ENCODE assay signal across 1 cellular context in the genomic region with DNA sequence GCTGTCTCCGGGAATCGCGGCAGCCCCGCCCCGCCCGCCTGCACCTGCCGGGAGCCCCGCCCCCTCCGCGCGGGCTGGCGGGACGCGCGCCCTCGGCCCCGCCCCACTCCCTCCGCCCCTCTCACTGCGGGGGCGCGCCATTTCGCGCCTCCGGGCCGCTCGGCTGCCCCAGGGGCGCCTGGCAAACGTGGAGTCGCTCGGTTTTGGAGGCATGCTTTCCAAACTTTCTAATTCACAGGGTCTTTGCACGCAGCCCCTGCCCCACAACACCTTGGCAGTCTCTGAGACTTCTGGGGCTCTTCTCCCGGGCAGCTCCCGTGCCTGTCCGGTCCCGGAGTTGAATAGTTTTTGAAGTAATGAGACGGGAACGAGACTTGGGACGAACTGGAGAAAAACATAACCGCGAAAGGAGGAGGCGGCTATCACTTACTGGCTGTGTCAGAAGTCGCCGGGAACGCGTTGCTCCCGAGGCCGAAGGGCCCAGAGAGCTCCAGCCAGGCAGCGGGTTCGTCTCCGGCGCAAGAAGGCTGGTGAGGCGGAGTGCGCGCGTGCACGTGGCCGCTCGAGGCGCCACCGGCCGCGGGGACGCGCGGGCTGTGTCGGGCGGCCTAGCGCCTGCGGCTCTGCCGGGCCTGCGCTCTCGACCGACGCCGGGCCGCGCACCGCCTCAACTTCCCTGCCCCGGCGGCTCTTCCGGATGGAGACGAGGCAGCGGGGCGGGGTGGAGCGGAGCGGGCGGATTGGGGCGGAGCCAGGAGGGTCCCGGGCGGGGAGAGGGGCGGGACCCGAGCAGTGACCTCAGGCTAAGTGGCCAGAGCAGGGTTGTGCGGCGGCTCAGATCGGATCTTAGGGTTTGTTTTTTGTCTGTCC.
A peak's percentile ranks its signal among the peaks of the same experiment; 100 is the strongest.
TF ChIP-seq lines count a peak whose summit lies in the region.

A gene (minus strand): TSS at position 699 of the 870 bp plus-strand sequence. CDS start 3,436 bp downstream, outside the sequence.

TF ChIP-seq in HepG2, 621 proteins besides CTCF, POLR2A, EP300 and RAD21 (continued from another document and continues in another):
- TF ChIP-seq GZF1 (CRISPR knock-in tag; IDR thresholded peaks at IDR 0.05) (no peak), MED8 (CRISPR knock-in tag; IDR thresholded peaks at IDR 0.05; ENCODE audit: insufficient replicate concordance) (no peak), ZNF317 (CRISPR knock-in tag; IDR thresholded peaks at IDR 0.05) (peak; percentile 48; the same call in 1 of the 2 replicates), ZNF83 (CRISPR knock-in tag; IDR thresholded peaks at IDR 0.05; ENCODE audit: borderline replicate concordance) (no peak), SUZ12 (IDR thresholded peaks at IDR 0.05; ENCODE audit: low read depth, low read length) (no peak), RNF2 (conservative IDR thresholded peaks at IDR 0.05; ENCODE audit: low read depth) (peak; percentile 79; the same call in 1 of the 2 replicates), MXI1 (IDR thresholded peaks at IDR 0.05; ENCODE audit: borderline replicate concordance, low read depth, low read length) (peak; percentile 52; the same call in 1 of the 3 replicates), SP140L (CRISPR knock-in tag; IDR thresholded peaks at IDR 0.05; ENCODE audit: borderline replicate concordance) (no peak), ZMAT3 (CRISPR knock-in tag; conservative IDR thresholded peaks at IDR 0.05) (0 out of 2 replicates have a peak, but pooled peaks have one; percentile 78), ZNF556 (CRISPR knock-in tag; IDR thresholded peaks at IDR 0.05; ENCODE audit: borderline replicate concordance) (peak; percentile 56; the same call in 1 of the 2 replicates), NCOA5 (CRISPR knock-in tag; IDR thresholded peaks at IDR 0.05) (no peak), FOXC1 (CRISPR knock-in tag; IDR thresholded peaks at IDR 0.05; ENCODE audit: borderline replicate concordance) (peak; percentile 97), NFYB (CRISPR knock-in tag; IDR thresholded peaks at IDR 0.05) (peak; percentile 31; the same call in 1 of the 2 replicates), ZNF260 (CRISPR knock-in tag; IDR thresholded peaks at IDR 0.05; ENCODE audit: borderline replicate concordance, low read depth) (no peak), ZNF652 (CRISPR knock-in tag; IDR thresholded peaks at IDR 0.05; ENCODE audit: borderline replicate concordance, low read depth) (no peak), PITX1 (CRISPR knock-in tag; IDR thresholded peaks at IDR 0.05) (no peak), ZNF10 (CRISPR knock-in tag; IDR thresholded peaks at IDR 0.05; ENCODE audit: borderline replicate concordance, low read depth) (no peak), FOXK2 (IDR thresholded peaks at IDR 0.05) (no peak), ZMYM4 (CRISPR knock-in tag; IDR thresholded peaks at IDR 0.05) (peak; percentile 88), NFIC (IDR thresholded peaks at IDR 0.05; ENCODE audit: low read length) (no peak), GATAD2A (CRISPR knock-in tag; IDR thresholded peaks at IDR 0.05) (no peak), ZNF660 (CRISPR knock-in tag; IDR thresholded peaks at IDR 0.05; ENCODE audit: borderline replicate concordance, low read depth) (no peak), NFYC (CRISPR knock-in tag; IDR thresholded peaks at IDR 0.05) (no peak), ZSCAN9 (CRISPR knock-in tag; IDR thresholded peaks at IDR 0.05; ENCODE audit: borderline replicate concordance) (no peak; the same call in 1 of the 2 replicates), HOXA3 (CRISPR knock-in tag; IDR thresholded peaks at IDR 0.05) (peak; percentile 52), REPIN1 (CRISPR knock-in tag; IDR thresholded peaks at IDR 0.05; ENCODE audit: borderline replicate concordance, low read depth) (peak; percentile 72; the same call in 1 of the 2 replicates), XRCC5 (optimal IDR thresholded peaks at IDR 0.05; ENCODE audit: low read length) (peak; percentile 52), ZBTB8A (CRISPR knock-in tag; IDR thresholded peaks at IDR 0.05; ENCODE audit: borderline replicate concordance, low read depth) (0 out of 2 replicates have a peak, but pooled peaks have one; percentile 40), ARNT2 (CRISPR knock-in tag; IDR thresholded peaks at IDR 0.05; ENCODE audit: low read depth) (peak; percentile 81), ZNF558 (CRISPR knock-in tag; IDR thresholded peaks at IDR 0.05; ENCODE audit: borderline replicate concordance) (peak; percentile 92; the same call in 1 of the 2 replicates)
- TF ChIP-seq, protein P1, sequence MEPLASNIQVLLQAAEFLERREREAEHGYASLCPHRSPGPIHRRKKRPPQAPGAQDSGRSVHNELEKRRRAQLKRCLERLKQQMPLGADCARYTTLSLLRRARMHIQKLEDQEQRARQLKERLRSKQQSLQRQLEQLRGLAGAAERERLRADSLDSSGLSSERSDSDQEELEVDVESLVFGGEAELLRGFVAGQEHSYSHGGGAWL (CRISPR knock-in tag; IDR thresholded peaks at IDR 0.05) = peak; percentile 60
- TF ChIP-seq, protein P2, sequence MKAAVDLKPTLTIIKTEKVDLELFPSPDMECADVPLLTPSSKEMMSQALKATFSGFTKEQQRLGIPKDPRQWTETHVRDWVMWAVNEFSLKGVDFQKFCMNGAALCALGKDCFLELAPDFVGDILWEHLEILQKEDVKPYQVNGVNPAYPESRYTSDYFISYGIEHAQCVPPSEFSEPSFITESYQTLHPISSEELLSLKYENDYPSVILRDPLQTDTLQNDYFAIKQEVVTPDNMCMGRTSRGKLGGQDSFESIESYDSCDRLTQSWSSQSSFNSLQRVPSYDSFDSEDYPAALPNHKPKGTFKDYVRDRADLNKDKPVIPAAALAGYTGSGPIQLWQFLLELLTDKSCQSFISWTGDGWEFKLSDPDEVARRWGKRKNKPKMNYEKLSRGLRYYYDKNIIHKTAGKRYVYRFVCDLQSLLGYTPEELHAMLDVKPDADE (CRISPR knock-in tag; IDR thresholded peaks at IDR 0.05) = peak; percentile 87; the same call in 1 of the 2 replicates
- TF ChIP-seq, protein P3, sequence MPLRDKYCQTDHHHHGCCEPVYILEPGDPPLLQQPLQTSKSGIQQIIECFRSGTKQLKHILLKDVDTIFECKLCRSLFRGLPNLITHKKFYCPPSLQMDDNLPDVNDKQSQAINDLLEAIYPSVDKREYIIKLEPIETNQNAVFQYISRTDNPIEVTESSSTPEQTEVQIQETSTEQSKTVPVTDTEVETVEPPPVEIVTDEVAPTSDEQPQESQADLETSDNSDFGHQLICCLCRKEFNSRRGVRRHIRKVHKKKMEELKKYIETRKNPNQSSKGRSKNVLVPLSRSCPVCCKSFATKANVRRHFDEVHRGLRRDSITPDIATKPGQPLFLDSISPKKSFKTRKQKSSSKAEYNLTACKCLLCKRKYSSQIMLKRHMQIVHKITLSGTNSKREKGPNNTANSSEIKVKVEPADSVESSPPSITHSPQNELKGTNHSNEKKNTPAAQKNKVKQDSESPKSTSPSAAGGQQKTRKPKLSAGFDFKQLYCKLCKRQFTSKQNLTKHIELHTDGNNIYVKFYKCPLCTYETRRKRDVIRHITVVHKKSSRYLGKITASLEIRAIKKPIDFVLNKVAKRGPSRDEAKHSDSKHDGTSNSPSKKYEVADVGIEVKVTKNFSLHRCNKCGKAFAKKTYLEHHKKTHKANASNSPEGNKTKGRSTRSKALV (CRISPR knock-in tag; IDR thresholded peaks at IDR 0.05) = 0 out of 2 replicates have a peak, but pooled peaks have one; percentile 48
- TF ChIP-seq, protein P4, sequence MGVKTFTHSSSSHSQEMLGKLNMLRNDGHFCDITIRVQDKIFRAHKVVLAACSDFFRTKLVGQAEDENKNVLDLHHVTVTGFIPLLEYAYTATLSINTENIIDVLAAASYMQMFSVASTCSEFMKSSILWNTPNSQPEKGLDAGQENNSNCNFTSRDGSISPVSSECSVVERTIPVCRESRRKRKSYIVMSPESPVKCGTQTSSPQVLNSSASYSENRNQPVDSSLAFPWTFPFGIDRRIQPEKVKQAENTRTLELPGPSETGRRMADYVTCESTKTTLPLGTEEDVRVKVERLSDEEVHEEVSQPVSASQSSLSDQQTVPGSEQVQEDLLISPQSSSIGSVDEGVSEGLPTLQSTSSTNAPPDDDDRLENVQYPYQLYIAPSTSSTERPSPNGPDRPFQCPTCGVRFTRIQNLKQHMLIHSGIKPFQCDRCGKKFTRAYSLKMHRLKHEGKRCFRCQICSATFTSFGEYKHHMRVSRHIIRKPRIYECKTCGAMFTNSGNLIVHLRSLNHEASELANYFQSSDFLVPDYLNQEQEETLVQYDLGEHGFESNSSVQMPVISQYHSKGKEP (CRISPR knock-in tag; IDR thresholded peaks at IDR 0.05) = no peak; the same call in 1 of the 2 replicates
- TF ChIP-seq, protein P5, sequence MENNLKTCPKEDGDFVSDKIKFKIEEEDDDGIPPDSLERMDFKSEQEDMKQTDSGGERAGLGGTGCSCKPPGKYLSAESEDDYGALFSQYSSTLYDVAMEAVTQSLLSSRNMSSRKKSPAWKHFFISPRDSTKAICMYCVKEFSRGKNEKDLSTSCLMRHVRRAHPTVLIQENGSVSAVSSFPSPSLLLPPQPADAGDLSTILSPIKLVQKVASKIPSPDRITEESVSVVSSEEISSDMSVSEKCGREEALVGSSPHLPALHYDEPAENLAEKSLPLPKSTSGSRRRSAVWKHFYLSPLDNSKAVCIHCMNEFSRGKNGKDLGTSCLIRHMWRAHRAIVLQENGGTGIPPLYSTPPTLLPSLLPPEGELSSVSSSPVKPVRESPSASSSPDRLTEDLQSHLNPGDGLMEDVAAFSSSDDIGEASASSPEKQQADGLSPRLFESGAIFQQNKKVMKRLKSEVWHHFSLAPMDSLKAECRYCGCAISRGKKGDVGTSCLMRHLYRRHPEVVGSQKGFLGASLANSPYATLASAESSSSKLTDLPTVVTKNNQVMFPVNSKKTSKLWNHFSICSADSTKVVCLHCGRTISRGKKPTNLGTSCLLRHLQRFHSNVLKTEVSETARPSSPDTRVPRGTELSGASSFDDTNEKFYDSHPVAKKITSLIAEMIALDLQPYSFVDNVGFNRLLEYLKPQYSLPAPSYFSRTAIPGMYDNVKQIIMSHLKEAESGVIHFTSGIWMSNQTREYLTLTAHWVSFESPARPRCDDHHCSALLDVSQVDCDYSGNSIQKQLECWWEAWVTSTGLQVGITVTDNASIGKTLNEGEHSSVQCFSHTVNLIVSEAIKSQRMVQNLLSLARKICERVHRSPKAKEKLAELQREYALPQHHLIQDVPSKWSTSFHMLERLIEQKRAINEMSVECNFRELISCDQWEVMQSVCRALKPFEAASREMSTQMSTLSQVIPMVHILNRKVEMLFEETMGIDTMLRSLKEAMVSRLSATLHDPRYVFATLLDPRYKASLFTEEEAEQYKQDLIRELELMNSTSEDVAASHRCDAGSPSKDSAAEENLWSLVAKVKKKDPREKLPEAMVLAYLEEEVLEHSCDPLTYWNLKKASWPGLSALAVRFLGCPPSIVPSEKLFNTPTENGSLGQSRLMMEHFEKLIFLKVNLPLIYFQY (CRISPR knock-in tag; IDR thresholded peaks at IDR 0.05; ENCODE audit: borderline replicate concordance) = no peak; the same call in 1 of the 2 replicates
- TF ChIP-seq, protein P6, sequence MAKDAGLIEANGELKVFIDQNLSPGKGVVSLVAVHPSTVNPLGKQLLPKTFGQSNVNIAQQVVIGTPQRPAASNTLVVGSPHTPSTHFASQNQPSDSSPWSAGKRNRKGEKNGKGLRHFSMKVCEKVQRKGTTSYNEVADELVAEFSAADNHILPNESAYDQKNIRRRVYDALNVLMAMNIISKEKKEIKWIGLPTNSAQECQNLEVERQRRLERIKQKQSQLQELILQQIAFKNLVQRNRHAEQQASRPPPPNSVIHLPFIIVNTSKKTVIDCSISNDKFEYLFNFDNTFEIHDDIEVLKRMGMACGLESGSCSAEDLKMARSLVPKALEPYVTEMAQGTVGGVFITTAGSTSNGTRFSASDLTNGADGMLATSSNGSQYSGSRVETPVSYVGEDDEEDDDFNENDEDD (CRISPR knock-in tag; IDR thresholded peaks at IDR 0.05; ENCODE audit: borderline replicate concordance) = peak; percentile 73
- TF ChIP-seq, protein P7, sequence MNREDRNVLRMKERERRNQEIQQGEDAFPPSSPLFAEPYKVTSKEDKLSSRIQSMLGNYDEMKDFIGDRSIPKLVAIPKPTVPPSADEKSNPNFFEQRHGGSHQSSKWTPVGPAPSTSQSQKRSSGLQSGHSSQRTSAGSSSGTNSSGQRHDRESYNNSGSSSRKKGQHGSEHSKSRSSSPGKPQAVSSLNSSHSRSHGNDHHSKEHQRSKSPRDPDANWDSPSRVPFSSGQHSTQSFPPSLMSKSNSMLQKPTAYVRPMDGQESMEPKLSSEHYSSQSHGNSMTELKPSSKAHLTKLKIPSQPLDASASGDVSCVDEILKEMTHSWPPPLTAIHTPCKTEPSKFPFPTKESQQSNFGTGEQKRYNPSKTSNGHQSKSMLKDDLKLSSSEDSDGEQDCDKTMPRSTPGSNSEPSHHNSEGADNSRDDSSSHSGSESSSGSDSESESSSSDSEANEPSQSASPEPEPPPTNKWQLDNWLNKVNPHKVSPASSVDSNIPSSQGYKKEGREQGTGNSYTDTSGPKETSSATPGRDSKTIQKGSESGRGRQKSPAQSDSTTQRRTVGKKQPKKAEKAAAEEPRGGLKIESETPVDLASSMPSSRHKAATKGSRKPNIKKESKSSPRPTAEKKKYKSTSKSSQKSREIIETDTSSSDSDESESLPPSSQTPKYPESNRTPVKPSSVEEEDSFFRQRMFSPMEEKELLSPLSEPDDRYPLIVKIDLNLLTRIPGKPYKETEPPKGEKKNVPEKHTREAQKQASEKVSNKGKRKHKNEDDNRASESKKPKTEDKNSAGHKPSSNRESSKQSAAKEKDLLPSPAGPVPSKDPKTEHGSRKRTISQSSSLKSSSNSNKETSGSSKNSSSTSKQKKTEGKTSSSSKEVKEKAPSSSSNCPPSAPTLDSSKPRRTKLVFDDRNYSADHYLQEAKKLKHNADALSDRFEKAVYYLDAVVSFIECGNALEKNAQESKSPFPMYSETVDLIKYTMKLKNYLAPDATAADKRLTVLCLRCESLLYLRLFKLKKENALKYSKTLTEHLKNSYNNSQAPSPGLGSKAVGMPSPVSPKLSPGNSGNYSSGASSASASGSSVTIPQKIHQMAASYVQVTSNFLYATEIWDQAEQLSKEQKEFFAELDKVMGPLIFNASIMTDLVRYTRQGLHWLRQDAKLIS (CRISPR knock-in tag; IDR thresholded peaks at IDR 0.05) = no peak
- TF ChIP-seq, protein P8, sequence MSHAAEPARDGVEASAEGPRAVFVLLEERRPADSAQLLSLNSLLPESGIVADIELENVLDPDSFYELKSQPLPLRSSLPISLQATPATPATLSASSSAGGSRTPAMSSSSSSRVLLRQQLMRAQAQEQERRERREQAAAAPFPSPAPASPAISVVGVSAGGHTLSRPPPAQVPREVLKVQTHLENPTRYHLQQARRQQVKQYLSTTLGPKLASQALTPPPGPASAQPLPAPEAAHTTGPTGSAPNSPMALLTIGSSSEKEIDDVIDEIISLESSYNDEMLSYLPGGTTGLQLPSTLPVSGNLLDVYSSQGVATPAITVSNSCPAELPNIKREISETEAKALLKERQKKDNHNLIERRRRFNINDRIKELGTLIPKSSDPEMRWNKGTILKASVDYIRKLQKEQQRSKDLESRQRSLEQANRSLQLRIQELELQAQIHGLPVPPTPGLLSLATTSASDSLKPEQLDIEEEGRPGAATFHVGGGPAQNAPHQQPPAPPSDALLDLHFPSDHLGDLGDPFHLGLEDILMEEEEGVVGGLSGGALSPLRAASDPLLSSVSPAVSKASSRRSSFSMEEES (CRISPR knock-in tag; IDR thresholded peaks at IDR 0.05) = no peak
